In genomic region chr9:134619456-134619982, GRCh38 we compare ENCODE assay signal across 20 cellular contexts. TPM values are rescaled to one million over a fixed set of nuclear protein-coding genes. Genes with fewer than 3 reads are reported as not detected.
DNase-seq lines count a peak whose midpoint lies in the region; ATAC-seq lines count a peak whose summit lies in the region.
"Had no signal": no experiment of that assay in that cellular context is flagged by ENCODE, and none has a peak within 500 bp of the region (broad histone marks: within the 10 kb centered on the region; RNA-seq: fewer than 3 reads in every experiment).

No MANE protein-coding gene starts in this region.

- no peak overlapping the region for H3K27ac Mint-ChIP-seq in natural killer cell treated with Interleukin-12 subunit alpha and Interleukin-12 subunit beta and Interleukin-15 and Interleukin-18, amount 100 ng/mL, for 72 hours
- H3K27ac Mint-ChIP-seq: CD4-positive, alpha-beta memory T cell; dendritic cell treated with granulocyte-macrophage colony-stimulating factor and Interleukin-4, amounts not matched to agents 40 ng/mL and 50 ng/mL, for 4 days had no signal

- H3K4me3 Mint-ChIP-seq in natural killer cell treated with Interleukin-12 subunit alpha and Interleukin-12 subunit beta and Interleukin-15 and Interleukin-18, amount 100 ng/mL, for 72 hours, result no peak overlapping the region
- H3K4me3 Mint-ChIP-seq: CD4-positive, alpha-beta memory T cell; dendritic cell treated with granulocyte-macrophage colony-stimulating factor and Interleukin-4, amounts not matched to agents 40 ng/mL and 50 ng/mL, for 4 days had no signal

- no peaks in the 10 kb centered on the region for H3K9me3 Mint-ChIP-seq in natural killer cell treated with Interleukin-12 subunit alpha and Interleukin-12 subunit beta and Interleukin-15 and Interleukin-18, amount 100 ng/mL, for 72 hours
- H3K9me3 Mint-ChIP-seq: dendritic cell treated with granulocyte-macrophage colony-stimulating factor and Interleukin-4, amounts not matched to agents 40 ng/mL and 50 ng/mL, for 4 days had no signal

- H3K27me3 Mint-ChIP-seq in natural killer cell treated with Interleukin-12 subunit alpha and Interleukin-12 subunit beta and Interleukin-15 and Interleukin-18, amount 100 ng/mL, for 72 hours, result peaks cover 0 to 6% of the 10 kb centered on the region in 2 donors

- DNase-seq in left ventricle myocardium superior (peak; percentile 12), Right ventricle myocardium superior (no peak), hippocampal formation (lab: John Stamatoyannopoulos, UW) (no peak), Ammon's horn (ENCODE audit: low spot score) (no peak), superior temporal gyrus (ENCODE audit: extremely low spot score) (no peak)
- DNase-seq in activated CD8-positive, alpha-beta memory T cell treated with anti-CD3 and anti-CD28 coated beads, Interleukin-2, amount 50 U/mL, for 48 hours, result peak; percentile 32
- peak; percentile 56 for DNase-seq in natural killer cell treated with Interleukin-12 subunit alpha and Interleukin-12 subunit beta and Interleukin-15 and Interleukin-18, amount 100 ng/mL, for 72 hours (ENCODE audit: low spot score)
- DNase-seq: activated naive CD4-positive, alpha-beta T cell treated with anti-CD3 and anti-CD28 coated beads, Interleukin-2, amount 50 U/mL, for 16 hours; anterior cingulate cortex; CD4-positive, alpha-beta memory T cell; EL; NCI-H1048; NCI-H1930; NCI-H69; nucleus accumbens; RPMI8226; substantia nigra; T1000 had no signal

- intact Hi-C loops in left ventricle myocardium superior (cut with micrococcal nuclease), result no loop called here
- intact Hi-C loops in Right ventricle myocardium superior (cut with DNase I), result no loop called here

- H3K36me3 Mint-ChIP-seq in natural killer cell treated with Interleukin-12 subunit alpha and Interleukin-12 subunit beta and Interleukin-15 and Interleukin-18, amount 100 ng/mL, for 72 hours, result no peaks in the 10 kb centered on the region
- H3K36me3 Mint-ChIP-seq: CD4-positive, alpha-beta memory T cell had no signal

- ATAC-seq in left ventricle myocardium superior, result no peak
- no peak for ATAC-seq in Right ventricle myocardium superior (ENCODE audit: poor library complexity)
- ATAC-seq in natural killer cell treated with Interleukin-12 subunit alpha and Interleukin-12 subunit beta and Interleukin-15 and Interleukin-18, amount 100 ng/mL, for 72 hours, result no peak
- ATAC-seq: HepG2 had no signal

- no peaks in the 10 kb centered on the region for H3K4me1 Mint-ChIP-seq in natural killer cell treated with Interleukin-12 subunit alpha and Interleukin-12 subunit beta and Interleukin-15 and Interleukin-18, amount 100 ng/mL, for 72 hours (ENCODE audit: low read depth in 2 of 2)
- H3K4me1 Mint-ChIP-seq: CD4-positive, alpha-beta memory T cell had no signal

RNA-seq across cellular contexts. Expression of gene COL5A1, which starts 22.1 kb away (rescaled TPM):
- total RNA-seq in left ventricle myocardium superior, result 14.8 TPM
- total RNA-seq in Right ventricle myocardium superior, result 12.7 TPM
- total RNA-seq in natural killer cell treated with Interleukin-12 subunit alpha and Interleukin-12 subunit beta and Interleukin-15 and Interleukin-18, amount 100 ng/mL, for 72 hours, result not detected
- total RNA-seq: HepG2 had no signal

Comparison
In these comparisons a context has a peak if more than half of its experiments do, and no peak if none do; other contexts are left out.
1. DNase-seq: peak in left ventricle myocardium superior (single experiment), activated CD8-positive, alpha-beta memory T cell treated with anti-CD3 and anti-CD28 coated beads, Interleukin-2, amount 50 U/mL, for 48 hours (single experiment) and natural killer cell treated with Interleukin-12 subunit alpha and Interleukin-12 subunit beta and Interleukin-15 and Interleukin-18, amount 100 ng/mL, for 72 hours (single experiment); none in Right ventricle myocardium superior (single experiment), hippocampal formation (0 of 2), Ammon's horn (single experiment) and superior temporal gyrus (single experiment).
2. RNA of gene COL5A1, which starts 22.1 kb away (total RNA-seq): 14.8 TPM in left ventricle myocardium superior (single experiment) and 12.7 TPM in Right ventricle myocardium superior (single experiment); not detected in natural killer cell treated with Interleukin-12 subunit alpha and Interleukin-12 subunit beta and Interleukin-15 and Interleukin-18, amount 100 ng/mL, for 72 hours; every median in the first group is over 10 times any median in the second.